25 cellular contexts compared by ENCODE assay signal in genomic region chr22:43113516-43114251, GRCh38. TPM values are rescaled to one million over a fixed set of nuclear protein-coding genes. Genes with fewer than 3 reads are reported as not detected.
DNase-seq lines count a peak whose midpoint lies in the region; ATAC-seq, FAIRE-seq and TF ChIP-seq lines count a peak whose summit lies in the region.
"Had no signal": no experiment of that assay in that cellular context is flagged by ENCODE, and none has a peak within 500 bp of the region (broad histone marks: within the 10 kb centered on the region; RNA-seq: fewer than 3 reads in every experiment).

No MANE protein-coding gene starts in this region.

- in situ Hi-C loops in GM12878 (cut with MboI), result no loop called here

- H3K9ac ChIP-seq in GM12878 (ENCODE audit: control insufficient read depth, insufficient read depth, low read length), result no peak overlapping the region

- H2AFZ ChIP-seq in GM12878 (ENCODE audit: control insufficient read depth, low read depth, low read length), result peak overlapping the region; percentile 17; the same call in 1 of the 2 replicates

- H4K20me1 ChIP-seq in GM12878 (ENCODE audit: control insufficient read depth, insufficient read depth), result no peaks in the 10 kb centered on the region

- CTCF ChIA-PET in GM12878 (lab: Yijun Ruan, JAX), result interaction anchor here (1.2 kb wide), 1 partner anchor 23 kb away, joined by 3 read pairs; no protein-coding TSS in a partner anchor

- peak overlapping the region in 2 of 3 donors; percentile 61 to 77 for H3K27ac Mint-ChIP-seq in IgD-negative memory B cell
- H3K27ac Mint-ChIP-seq: T-helper 1 cell treated with Interleukin-12 subunit alpha and Interleukin-12 subunit beta and Interleukin-4 antibody, amounts not matched to agents 30 μg/mL and 1 μg/mL, for 36 hours had no signal

- H3K4me1 ChIP-seq in GM12878 (ENCODE audit: control insufficient read depth, insufficient read depth, low read length) (peaks cover 26% of the 10 kb centered on the region), stomach (peaks cover 36 to 83% (median 77%) of the 10 kb centered on the region in 4 donors)

- BruUV-seq in GM12878 (replicated peaks; lab: Mats Ljungman, UMichigan), result no TSS peak

- ATAC-seq in GM12878, result no peak
- ATAC-seq: A549; activated CD4-positive, CD25-positive, alpha-beta regulatory T cell treated with anti-CD3 and anti-CD28 coated beads, Interleukin-2, amount 50 U/mL, for 24 hours; heart right ventricle; right cardiac atrium; upper lobe of right lung had no signal

- POLR2A ChIA-PET in GM12878 (lab: Charles Lee), result no interaction called here

- peak; percentile 41 for DNase-seq in NCI-H345 (lab: John Stamatoyannopoulos, UW)
- no peak for DNase-seq in NCI-H345 treated with DMSO at 0.1 percent for 48 hours (lab: John Stamatoyannopoulos, UW; ENCODE audit: unreplicated experiment)
- DNase-seq in GM12878 (ENCODE audit: low read depth, low spot score), result no peak
- peak; percentile 88 for DNase-seq in stomach
- DNase-seq in activated CD8-positive, alpha-beta memory T cell treated with anti-CD3 and anti-CD28 coated beads for 24 hours, result no peak
- DNase-seq in NCI-H128 (lab: John Stamatoyannopoulos, UW; ENCODE audit: unreplicated experiment), result no peak
- no peak for DNase-seq in OCI-M1 (lab: John Stamatoyannopoulos, UW)
- DNase-seq: activated effector memory CD4-positive, alpha-beta T cell treated with anti-CD3 and anti-CD28 coated beads, Interleukin-2, amount 50 U/mL, for 16 hours; amniotic stem cell; CD4-positive, CD25-positive, alpha-beta regulatory T cell; effector CD4-positive, alpha-beta T cell; EL; heart right ventricle; islet precursor cell; NCI-H2171; right cardiac atrium; SIG-M5; stimulated activated naive CD4-positive, alpha-beta T cell treated with Interleukin-2 at 50 U/mL for 16 hours; upper lobe of right lung had no signal

- H3K4me3 ChIP-seq in GM12878, result no peak overlapping the region
- H3K4me3 ChIP-seq in stomach, result peak overlapping the region in 1 of 4 donors; percentile 27
- H3K4me3 ChIP-seq: A549, heart right ventricle, upper lobe of right lung had no signal

- no peak overlapping the region for H3K27ac ChIP-seq in GM12878 (ENCODE audit: control insufficient read depth, insufficient read depth)
- peak overlapping the region; percentile 73 to 88 (median 82) for H3K27ac ChIP-seq in stomach
- H3K27ac ChIP-seq: A549, heart right ventricle, upper lobe of right lung had no signal

- intact Hi-C loops in GM12878 (cut with micrococcal nuclease; ENCODE audit: unreplicated experiment), result no loop called here
- intact Hi-C loops in stomach (cut with DNase I; ENCODE audit: low total_unique reads), result no loop called here

- peak overlapping the region; percentile 26; the same call in 1 of the 2 replicates for H3K4me2 ChIP-seq in GM12878 (ENCODE audit: control insufficient read depth, insufficient read depth)
- H3K4me2 ChIP-seq: A549 had no signal

- H3K9me3 Mint-ChIP-seq in IgD-negative memory B cell, result peaks cover 0 to 1% (median 0%) of the 10 kb centered on the region in 3 donors
- H3K9me3 Mint-ChIP-seq: CD4-positive, CD25-positive, alpha-beta regulatory T cell; central memory CD8-positive, alpha-beta T cell; T-helper 1 cell treated with Interleukin-12 subunit alpha and Interleukin-12 subunit beta and Interleukin-4 antibody, amounts not matched to agents 30 μg/mL and 1 μg/mL, for 36 hours had no signal

- no peak for TF ChIP-seq RAD21 in GM12878 (IDR thresholded peaks at IDR 0.05; ENCODE audit: insufficient read depth, low read depth, low read length)

- no peak for TF ChIP-seq CTCF in GM12878 (IDR thresholded peaks at IDR 0.05 in 2 of 3, conservative IDR thresholded peaks at IDR 0.05 in 1 of 3; ENCODE audit: control insufficient read depth in 2 of 3, extremely low read depth in 1 of 3, insufficient read depth in 1 of 3, low read depth in 3 of 3, low read length in 3 of 3)
- TF ChIP-seq CTCF in stomach (IDR thresholded peaks at IDR 0.05), result no peak

- H3K27me3 ChIP-seq in GM12878 (replicated peaks in 1 of 2; ENCODE audit: control insufficient read depth in 2 of 2, insufficient read depth in 2 of 2, low read length in 1 of 2) (peaks cover 0 to 6% of the 10 kb centered on the region in 2 experiments; a peak in 3 of 4 replicates), stomach (peaks cover 0 to 71% (median 16%) of the 10 kb centered on the region in 3 donors)

- RAD21 ChIA-PET in GM12878 (lab: Charles Lee; ENCODE audit: unreplicated experiment), result no interaction called here

- 31% methylated on average over 13 of the region's 13 CpGs for WGBS in GM12878 (ENCODE audit: insufficient coverage, insufficient replicate concordance, low lambda C conversion rate, missing lambda C conversion rate)
- 18 to 43% (median 24%) methylated on average over 7 to 13 of the region's 13 CpGs for WGBS in stomach, 5 donors

- H3K36me3 ChIP-seq in GM12878 (ENCODE audit: control insufficient read depth in 2 of 2, insufficient read depth in 2 of 2, low read length in 1 of 2) (no peaks in the 10 kb centered on the region), stomach (no peaks in the 10 kb centered on the region)
- H3K36me3 ChIP-seq: heart right ventricle, upper lobe of right lung had no signal

- H3K36me3 Mint-ChIP-seq in IgD-negative memory B cell, result peaks cover 1% of the 10 kb centered on the region
- H3K36me3 Mint-ChIP-seq: CD4-positive, CD25-positive, alpha-beta regulatory T cell had no signal

- H3K27me3 Mint-ChIP-seq in IgD-negative memory B cell, result peaks cover 57% of the 10 kb centered on the region
- H3K27me3 Mint-ChIP-seq: central memory CD8-positive, alpha-beta T cell had no signal

- TF ChIP-seq POLR2A in GM12878 (IDR thresholded peaks at IDR 0.05; ENCODE audit: low read depth, low read length), result no peak
- no peak for TF ChIP-seq POLR2A in stomach (IDR thresholded peaks at IDR 0.05)

- no peak for FAIRE-seq in GM12878 (lab: Jason Lieb, UNC)
- FAIRE-seq: A549 had no signal

- peaks cover 27 to 37% (median 36%) of the 10 kb centered on the region in 3 donors for H3K4me1 Mint-ChIP-seq in IgD-negative memory B cell

- peak overlapping the region; percentile 12 to 88 (median 55) for H3K4me3 Mint-ChIP-seq in IgD-negative memory B cell
- H3K4me3 Mint-ChIP-seq: central memory CD8-positive, alpha-beta T cell; T-helper 1 cell treated with Interleukin-12 subunit alpha and Interleukin-12 subunit beta and Interleukin-4 antibody, amounts not matched to agents 30 μg/mL and 1 μg/mL, for 36 hours had no signal

- H3K9me3 ChIP-seq in GM12878 (replicated peaks; ENCODE audit: control insufficient read depth, insufficient read depth, low read length), result no peaks in the 10 kb centered on the region
- H3K9me3 ChIP-seq in stomach, result no peaks in the 10 kb centered on the region
- H3K9me3 ChIP-seq: A549, heart right ventricle, upper lobe of right lung had no signal

- TF ChIP-seq EP300 in GM12878 (IDR thresholded peaks at IDR 0.05; ENCODE audit: borderline replicate concordance in 1 of 2, control insufficient read depth in 1 of 2, low read depth in 2 of 2, low read length in 2 of 2) (no peak), stomach (IDR thresholded peaks at IDR 0.05) (no peak)

- no peaks in the 10 kb centered on the region for H3K79me2 ChIP-seq in GM12878 (ENCODE audit: control insufficient read depth, insufficient read depth, low read length)

- SMC1A ChIA-PET in GM12878 (lab: Charles Lee; ENCODE audit: uncharacterized antibody, unreplicated experiment), result no interaction called here

RNA-seq across cellular contexts. Expression of gene BIK, which starts 3.1 kb away (rescaled TPM):
- polyA plus RNA-seq in IgD-negative memory B cell, result 9.7 TPM
- not detected in 2 replicates for total RNA-seq in GM12878 (2013; cell fraction: nucleolus; rRNA removed)
- 9.8 and 10.5 TPM in 2 replicates for total RNA-seq in GM12878 (2014; rRNA removed)
- 2.7 TPM in 2 replicates for total RNA-seq in GM12878 (2014; rRNA removed; fragmentation: Illumina TruSeq; extraction: Trizol)
- 6.3 and 8.0 TPM in 2 replicates for total RNA-seq in GM12878 (2021)
- polyA plus RNA-seq in GM12878 (2011; ENCODE audit: low read depth), result 2.3 TPM
- 0.16 and 0.33 TPM in 2 replicates for polyA plus RNA-seq in GM12878 (2011; rRNA removed)
- 1.0 and 1.1 TPM in 2 replicates for polyA plus RNA-seq in GM12878 (2011; cell fraction: cytosol; rRNA removed)
- polyA plus RNA-seq in GM12878 (2011; cell fraction: nucleus; rRNA removed), result 0.70 and 1.0 TPM in 2 replicates
- 2.5 and 3.6 TPM in 2 replicates for polyA plus RNA-seq in GM12878 (2012)
- 1.6 TPM in 1 of 2 replicates, not detected in the other for polyA plus RNA-seq in GM12878 (2014; fragmentation: Illumina TruSeq; extraction: Trizol)
- 1 to 10 TPM; 1.4 to 1.5 TPM for polyA plus RNA-seq in GM12878 (2014; fragmentation: Nextera tagmentation; extraction: Ambion mirVana)
- polyA plus RNA-seq in GM12878 (2014; rRNA removed), result 7.5 TPM in 2 replicates
- polyA plus RNA-seq in GM12878 (2016; fragmentation: Nextera tagmentation; extraction: Ambion mirVana), result 1 to 10 TPM; 5.1 to 5.6 TPM
- not detected in 2 replicates for polyA minus RNA-seq in GM12878 (2011; rRNA and poly(A)+ RNA removed)
- polyA minus RNA-seq in GM12878 (2011; cell fraction: cytosol; rRNA and poly(A)+ RNA removed), result not detected in 2 replicates
- not detected in 2 replicates for polyA minus RNA-seq in GM12878 (2011; cell fraction: nucleus; rRNA and poly(A)+ RNA removed)
- total RNA-seq in stomach, result 10 to 100 TPM in 2 of 5 donors, 1 to 10 TPM in 1, not detected in 2; 2.3 to 29.2 (median 13.5) TPM
- polyA plus RNA-seq in stomach, result 10 to 100 TPM; 12.8 to 25.5 (median 19.7) TPM

RNA-seq across cellular contexts. Expression of gene TTLL1, which starts 24.5 kb away (rescaled TPM):
- 3.7 TPM for polyA plus RNA-seq in IgD-negative memory B cell
- total RNA-seq in GM12878 (2013; cell fraction: nucleolus; rRNA removed), result 2.4 and 2.7 TPM in 2 replicates
- total RNA-seq in GM12878 (2014; rRNA removed), result 2.8 and 3.4 TPM in 2 replicates
- 3.7 and 3.8 TPM in 2 replicates for total RNA-seq in GM12878 (2014; rRNA removed; fragmentation: Illumina TruSeq; extraction: Trizol)
- total RNA-seq in GM12878 (2021), result 2.6 and 3.5 TPM in 2 replicates
- 2.8 TPM for polyA plus RNA-seq in GM12878 (2011; ENCODE audit: low read depth)
- 2.2 TPM in 2 replicates for polyA plus RNA-seq in GM12878 (2011; rRNA removed)
- polyA plus RNA-seq in GM12878 (2011; cell fraction: cytosol; rRNA removed), result 2.9 and 3.4 TPM in 2 replicates
- 1.7 TPM in 2 replicates for polyA plus RNA-seq in GM12878 (2011; cell fraction: nucleus; rRNA removed)
- 3.8 TPM in 2 replicates for polyA plus RNA-seq in GM12878 (2012)
- polyA plus RNA-seq in GM12878 (2014; fragmentation: Illumina TruSeq; extraction: Trizol), result 4.8 and 5.6 TPM in 2 replicates
- polyA plus RNA-seq in GM12878 (2014; fragmentation: Nextera tagmentation; extraction: Ambion mirVana), result under 1 TPM; 0.39 to 0.80 TPM
- 4.5 and 4.9 TPM in 2 replicates for polyA plus RNA-seq in GM12878 (2014; rRNA removed)
- 1 to 10 TPM; 3.9 to 4.4 TPM for polyA plus RNA-seq in GM12878 (2016; fragmentation: Nextera tagmentation; extraction: Ambion mirVana)
- 2.5 and 3.7 TPM in 2 replicates for polyA minus RNA-seq in GM12878 (2011; rRNA and poly(A)+ RNA removed)
- 1.4 TPM in 1 of 2 replicates, not detected in the other for polyA minus RNA-seq in GM12878 (2011; cell fraction: cytosol; rRNA and poly(A)+ RNA removed)
- 0.24 TPM in 1 of 2 replicates, not detected in the other for polyA minus RNA-seq in GM12878 (2011; cell fraction: nucleus; rRNA and poly(A)+ RNA removed)
- 10 to 100 TPM in 1 of 5 donors, 1 to 10 TPM in 2, not detected in 2; 3.3 to 16.3 (median 6.5) TPM for total RNA-seq in stomach
- polyA plus RNA-seq in stomach, result 1 to 10 TPM; 3.8 to 5.8 (median 3.8) TPM

RNA-seq across cellular contexts. Expression of gene MCAT, which starts 29.5 kb away (rescaled TPM):
- polyA plus RNA-seq in IgD-negative memory B cell (10.2 TPM), GM12878 (2011; rRNA removed) (12.1 and 16.5 TPM in 2 replicates), GM12878 (2014; fragmentation: Illumina TruSeq; extraction: Trizol) (5.3 and 11.9 TPM in 2 replicates), GM12878 (2014; fragmentation: Nextera tagmentation; extraction: Ambion mirVana) (10 to 100 TPM in 1 of 2 experiments, 1 to 10 TPM in 1; 3.6 to 10.8 TPM), GM12878 (2014; rRNA removed) (29.1 and 30.8 TPM in 2 replicates), GM12878 (2016; fragmentation: Nextera tagmentation; extraction: Ambion mirVana) (10 to 100 TPM; 22.1 to 26.4 TPM), stomach (10 to 100 TPM; 17.0 to 24.6 (median 17.8) TPM)
- total RNA-seq in GM12878 (2013; cell fraction: nucleolus; rRNA removed), result 32.5 and 52.1 TPM in 2 replicates
- total RNA-seq in GM12878 (2014; rRNA removed) (20.6 and 22.3 TPM in 2 replicates), GM12878 (2014; rRNA removed; fragmentation: Illumina TruSeq; extraction: Trizol) (9.9 and 11.8 TPM in 2 replicates), GM12878 (2021) (26.2 and 26.5 TPM in 2 replicates), stomach (100 to 1,000 TPM in 1 of 5 donors, 10 to 100 TPM in 3, not detected in 1; 11.7 to 197 (median 23.6) TPM)
- polyA plus RNA-seq in GM12878 (2011; ENCODE audit: low read depth), result 4.2 TPM
- polyA plus RNA-seq in GM12878 (2011; cell fraction: cytosol; rRNA removed), result 22.5 and 34.9 TPM in 2 replicates
- polyA plus RNA-seq in GM12878 (2011; cell fraction: nucleus; rRNA removed), result 15.9 and 25.4 TPM in 2 replicates
- polyA plus RNA-seq in GM12878 (2012), result 10.8 and 11.2 TPM in 2 replicates
- 10.9 and 19.5 TPM in 2 replicates for polyA minus RNA-seq in GM12878 (2011; rRNA and poly(A)+ RNA removed)
- 7.1 and 9.0 TPM in 2 replicates for polyA minus RNA-seq in GM12878 (2011; cell fraction: cytosol; rRNA and poly(A)+ RNA removed)
- polyA minus RNA-seq in GM12878 (2011; cell fraction: nucleus; rRNA and poly(A)+ RNA removed), result 5.9 and 15.7 TPM in 2 replicates

RNA-seq across cellular contexts. Expression of gene TSPO, which starts 37.7 kb away (rescaled TPM):
- polyA plus RNA-seq in IgD-negative memory B cell (125 TPM), GM12878 (2011; rRNA removed) (6.1 and 11.7 TPM in 2 replicates), GM12878 (2014; fragmentation: Illumina TruSeq; extraction: Trizol) (1.4 TPM in 1 of 2 replicates, not detected in the other), GM12878 (2014; fragmentation: Nextera tagmentation; extraction: Ambion mirVana) (1 to 10 TPM; 1.8 to 3.4 TPM), GM12878 (2014; rRNA removed) (41.1 and 46.8 TPM in 2 replicates), GM12878 (2016; fragmentation: Nextera tagmentation; extraction: Ambion mirVana) (10 to 100 TPM; 27.1 to 30.8 TPM), stomach (100 to 1,000 TPM; 323 to 489 (median 362) TPM)
- total RNA-seq in GM12878 (2013; cell fraction: nucleolus; rRNA removed), result 4.2 and 6.8 TPM in 2 replicates
- total RNA-seq in GM12878 (2014; rRNA removed) (41.3 and 50.5 TPM in 2 replicates), GM12878 (2014; rRNA removed; fragmentation: Illumina TruSeq; extraction: Trizol) (4.9 and 6.6 TPM in 2 replicates), GM12878 (2021) (25.8 and 31.6 TPM in 2 replicates), stomach (100 to 1,000 TPM; 198 to 421 (median 397) TPM)
- 6.8 TPM for polyA plus RNA-seq in GM12878 (2011; ENCODE audit: low read depth)
- polyA plus RNA-seq in GM12878 (2011; cell fraction: cytosol; rRNA removed), result 23.6 and 34.9 TPM in 2 replicates
- polyA plus RNA-seq in GM12878 (2011; cell fraction: nucleus; rRNA removed), result 19.5 and 31.3 TPM in 2 replicates
- polyA plus RNA-seq in GM12878 (2012), result 14.1 and 30.7 TPM in 2 replicates
- 1.7 and 11.1 TPM in 2 replicates for polyA minus RNA-seq in GM12878 (2011; rRNA and poly(A)+ RNA removed)
- polyA minus RNA-seq in GM12878 (2011; cell fraction: cytosol; rRNA and poly(A)+ RNA removed), result 3.7 and 5.5 TPM in 2 replicates
- 3.1 and 6.0 TPM in 2 replicates for polyA minus RNA-seq in GM12878 (2011; cell fraction: nucleus; rRNA and poly(A)+ RNA removed)
- polyA plus RNA-seq: neural cell had no signal

Comparison
In these comparisons a context has a peak if more than half of its experiments do, and no peak if none do; other contexts are left out.
1. DNase-seq: peak in NCI-H345 (single experiment) and stomach (single experiment); none in NCI-H345 treated with DMSO at 0.1 percent for 48 hours (single experiment), GM12878 (single experiment), activated CD8-positive, alpha-beta memory T cell treated with anti-CD3 and anti-CD28 coated beads for 24 hours (single experiment), NCI-H128 (single experiment) and OCI-M1 (single experiment).